In genomic region chr19:36488816-36489138, GRCh38 we compare ENCODE assay signal across 8 cellular contexts. TPM values are rescaled to one million over a fixed set of nuclear protein-coding genes. Genes with fewer than 3 reads are reported as not detected.
A peak's percentile ranks its signal among the peaks of the same experiment; 100 is the strongest.
DNase-seq lines count a peak whose midpoint lies in the region; ATAC-seq and TF ChIP-seq lines count a peak whose summit lies in the region.

No MANE protein-coding gene starts in this region.

- peaks cover 11% of the 10 kb centered on the region for H3K4me1 ChIP-seq in HAP-1

- H3K9me3 ChIP-seq in HAP-1 = peaks cover 7% of the 10 kb centered on the region; the same call in 1 of the 2 replicates

- H3K4me3 ChIP-seq in HAP-1 (peak overlapping the region; percentile 74), fibroblast of villous mesenchyme (ENCODE audit: low read depth, low read length) (peak overlapping the region; percentile 95)

- no peaks in the 10 kb centered on the region for H3K36me3 ChIP-seq in HAP-1 (replicated peaks)

- H3K27me3 ChIP-seq in HAP-1 (ENCODE audit: low read depth) = no peaks in the 10 kb centered on the region

- TF ChIP-seq CTCF in fibroblast of villous mesenchyme (IDR thresholded peaks at IDR 0.05; ENCODE audit: insufficient read depth, low read depth, low read length) = no peak

- in situ Hi-C loops in HAP-1 (cut with MboI; ENCODE audit: low sequenced_read_pairs) = no loop called here

- DNase-seq in NCI-H1417 (lab: John Stamatoyannopoulos, UW) (peak in 2 of 3 experiments; percentile 39 to 79), NCI-H1417 treated with DMSO at 0.1 percent for 48 hours (lab: John Stamatoyannopoulos, UW) (no peak), HAP-1 (ENCODE audit: low spot score in 2 of 2) (peak; percentile 25 to 39), NCI-H1092 (lab: John Stamatoyannopoulos, UW) (peak; percentile 23), fibroblast of villous mesenchyme (ENCODE audit: low read depth) (peak; percentile 6), pons (ENCODE audit: low spot score) (peak; percentile 44)
- DNase-seq in activated CD8-positive, alpha-beta memory T cell treated with anti-CD3 and anti-CD28 coated beads, Interleukin-2, amount 50 U/mL, for 24 hours (ENCODE audit: extremely low read depth) = peak; percentile 4

- no peak for ATAC-seq in GM19324 (IDR thresholded peaks at IDR 0.05; ENCODE audit: low FRiP score, unreplicated experiment)

RNA-seq across cellular contexts. Expression of gene ZNF566, which starts 0.6 kb away (rescaled TPM):
- 8.4 and 11.2 TPM in 2 replicates for total RNA-seq in fibroblast of villous mesenchyme

RNA-seq across cellular contexts. Expression of gene ZNF260, which starts 39.3 kb away (rescaled TPM):
- 11.3 and 21.6 TPM in 2 replicates for total RNA-seq in fibroblast of villous mesenchyme
